19 cellular contexts compared by ENCODE assay signal in the genomic region with DNA sequence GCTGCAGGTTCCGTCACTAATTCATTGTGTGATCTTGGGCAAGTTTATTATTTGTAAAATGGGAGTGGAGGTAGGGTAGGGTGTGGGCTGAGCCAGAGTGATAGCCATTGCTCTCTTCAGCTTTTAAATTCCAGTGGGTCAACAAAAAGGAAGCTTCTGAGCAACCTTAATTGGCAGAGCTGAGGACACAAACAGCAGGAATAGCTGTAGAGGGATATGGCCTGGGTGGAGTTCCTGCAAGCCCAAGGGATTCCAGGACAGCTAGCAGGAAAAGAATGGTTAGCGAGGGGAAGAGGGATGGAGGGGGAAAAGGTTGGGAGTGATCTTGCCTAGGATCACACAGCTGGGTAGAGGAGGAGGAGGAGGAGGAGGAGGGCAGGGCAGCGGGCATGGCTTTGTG. TPM values are rescaled to one million over a fixed set of nuclear protein-coding genes. Genes with fewer than 3 reads are reported as not detected.
DNase-seq lines count a peak whose midpoint lies in the region; ATAC-seq and TF ChIP-seq lines count a peak whose summit lies in the region.
"Had no signal": no experiment of that assay in that cellular context is flagged by ENCODE, and none has a peak within 500 bp of the region (broad histone marks: within the 10 kb centered on the region; RNA-seq: fewer than 3 reads in every experiment).

No MANE protein-coding gene starts in this region.

- H3K4me3 Mint-ChIP-seq in GM23338 = no peak overlapping the region
- H3K4me3 Mint-ChIP-seq: CD14-positive monocyte had no signal

- peaks cover 2% of the 10 kb centered on the region; the same call in 1 of the 3 replicates for H3K4me1 Mint-ChIP-seq in GM23338
- H3K4me1 Mint-ChIP-seq: CD14-positive monocyte had no signal

- H3K4me1 ChIP-seq in GM23338 (ENCODE audit: insufficient read depth) = no peaks in the 10 kb centered on the region
- H3K4me1 ChIP-seq in PC-9 (replicated peaks; ENCODE audit: insufficient read depth) = peaks cover 42% of the 10 kb centered on the region
- H3K4me1 ChIP-seq in Karpas-422 (ENCODE audit: low read length) = no peaks in the 10 kb centered on the region

- H3K9me2 ChIP-seq in GM23338 (ENCODE audit: insufficient read depth) (0 out of 2 replicates have a peak, but pooled peaks cover 3% of the 10 kb centered on the region), PC-9 (ENCODE audit: insufficient read depth) (no peaks in the 10 kb centered on the region), Karpas-422 (replicated peaks; ENCODE audit: insufficient read depth, low read length) (no peaks in the 10 kb centered on the region)
- H3K9me2 ChIP-seq: SK-N-SH had no signal

- H3F3A ChIP-seq in GM23338 (replicated peaks; ENCODE audit: low read depth) (no peaks in the 10 kb centered on the region), PC-9 (ENCODE audit: insufficient read depth, low read depth) (peaks cover 9% of the 10 kb centered on the region; the same call in 1 of the 2 replicates)

- H3K36me3 Mint-ChIP-seq in GM23338 (ENCODE audit: low read depth) = no peaks in the 10 kb centered on the region
- H3K36me3 Mint-ChIP-seq: CD14-positive monocyte had no signal

- BruUV-seq in PC-9 (replicated peaks; lab: Mats Ljungman, UMichigan) = no TSS peak

- intact Hi-C loops in PC-9 (cut with micrococcal nuclease; ENCODE audit: unreplicated experiment) = no loop called here
- intact Hi-C loops in left colon (cut with DNase I, micrococcal nuclease) = loop anchor here in 1 of 2 donors (10.0 kb wide), 1 partner anchor 190 kb away; no protein-coding TSS in a partner anchor

- H3K4me3 ChIP-seq in GM23338 = no peak overlapping the region
- H3K4me3 ChIP-seq in PC-9 = no peak overlapping the region
- H3K4me3 ChIP-seq in Karpas-422 (ENCODE audit: low read length) = no peak overlapping the region

- no peaks in the 10 kb centered on the region for H3K36me3 ChIP-seq in GM23338 (ENCODE audit: insufficient read depth)
- H3K36me3 ChIP-seq in PC-9 (ENCODE audit: low read depth) = no peaks in the 10 kb centered on the region
- H3K36me3 ChIP-seq in Karpas-422 (ENCODE audit: insufficient read depth, low read length) = no peaks in the 10 kb centered on the region

- H3K9ac ChIP-seq in Karpas-422 (ENCODE audit: low read length) = no peak overlapping the region
- H3K9ac ChIP-seq: SK-N-SH had no signal

- no peak overlapping the region for H3K27ac Mint-ChIP-seq in GM23338
- H3K27ac Mint-ChIP-seq: CD14-positive monocyte had no signal

- 0 out of 2 replicates have a peak overlapping the region, but pooled peaks have one; percentile 38 for H2AFZ ChIP-seq in GM23338
- no peak overlapping the region for H2AFZ ChIP-seq in PC-9
- no peak overlapping the region for H2AFZ ChIP-seq in Karpas-422 (ENCODE audit: low read length)

- POLR2A ChIA-PET in PC-9 (lab: Charles Lee; ENCODE audit: unreplicated experiment) = interaction anchor here (0.8 kb wide), 1 partner anchor 1729 kb away, joined by 3 read pairs; no protein-coding TSS in a partner anchor

- no peaks in the 10 kb centered on the region for H3K9me3 ChIP-seq in PC-9 (ENCODE audit: insufficient read depth, low read depth)
- H3K9me3 ChIP-seq in Karpas-422 (ENCODE audit: low read length) = no peaks in the 10 kb centered on the region
- H3K9me3 ChIP-seq: SK-N-SH had no signal

- H3K27me3 Mint-ChIP-seq in GM23338 (ENCODE audit: insufficient read depth, low read depth, poor library complexity) = peaks cover 2% of the 10 kb centered on the region

- CTCF ChIA-PET in PC-9 (lab: Charles Lee) = interaction anchor here (0.6 to 1.6 kb wide), 3 partner anchors 9 to 576 kb away, joined by 3 to 5 read pairs (median 3); no protein-coding TSS in a partner anchor

- no peaks in the 10 kb centered on the region for H3K27me3 ChIP-seq in GM23338 (ENCODE audit: insufficient read depth)
- H3K27me3 ChIP-seq in PC-9 (ENCODE audit: insufficient read depth, low read depth) = no peaks in the 10 kb centered on the region
- no peaks in the 10 kb centered on the region for H3K27me3 ChIP-seq in Karpas-422 (ENCODE audit: low read length)

- H3K79me2 ChIP-seq in GM23338 (replicated peaks; ENCODE audit: insufficient read depth) = no peaks in the 10 kb centered on the region
- H3K79me2 ChIP-seq in PC-9 (ENCODE audit: low read depth) = no peaks in the 10 kb centered on the region
- no peaks in the 10 kb centered on the region for H3K79me2 ChIP-seq in Karpas-422 (ENCODE audit: low read length)

- H3K9me3 Mint-ChIP-seq in GM23338 = no peaks in the 10 kb centered on the region

- H3K27ac ChIP-seq in GM23338 (ENCODE audit: low read depth) (no peak overlapping the region), PC-9 (no peak overlapping the region), Karpas-422 (ENCODE audit: low read length) (no peak overlapping the region)

- DNase-seq in GM23338 (ENCODE audit: low spot score) = peak; percentile 12
- DNase-seq in PC-9 = no peak
- DNase-seq in left colon = no peak
- DNase-seq in NCI-H1694 (lab: John Stamatoyannopoulos, UW) = no peak
- no peak for DNase-seq in globus pallidus (ENCODE audit: low spot score)
- no peak for DNase-seq in Karpas-422
- DNase-seq: ACHN, AML-193, DMS79 treated with DMSO at 0.1 percent for 48 hours, HCEC 1CT, NCI-H187 treated with DMSO at 0.1 percent for 48 hours, NCI-H2227 treated with DMSO at 0.1 percent for 48 hours, NCI-H526 treated with DMSO at 0.1 percent for 48 hours, SHP77 treated with DMSO at 0.1 percent for 48 hours, SK-N-SH, T-helper 1 cell had no signal

- H4K20me1 ChIP-seq in GM23338 (replicated peaks; ENCODE audit: insufficient read depth) (no peaks in the 10 kb centered on the region), PC-9 (ENCODE audit: insufficient read depth) (no peaks in the 10 kb centered on the region), Karpas-422 (ENCODE audit: insufficient read depth, low read depth, low read length) (no peaks in the 10 kb centered on the region; the same call in 1 of the 2 replicates)

- H3K4me2 ChIP-seq in GM23338 = no peak overlapping the region
- H3K4me2 ChIP-seq in PC-9 = peak overlapping the region; percentile 49
- H3K4me2 ChIP-seq in Karpas-422 (ENCODE audit: low read depth, low read length, poor library complexity, severe bottlenecking) = no peak overlapping the region
- H3K4me2 ChIP-seq: SK-N-SH had no signal

- no peak for ATAC-seq in GM23338
- ATAC-seq in left colon = peak; percentile 94
- no peak for ATAC-seq in HG02588 (IDR thresholded peaks at IDR 0.05; ENCODE audit: unreplicated experiment)

- no peak for TF ChIP-seq CTCF in GM23338 (conservative IDR thresholded peaks at IDR 0.05; ENCODE audit: low read depth in 2 of 2)
- TF ChIP-seq CTCF in PC-9 (conservative IDR thresholded peaks at IDR 0.05) = no peak

TF ChIP-seq in GM23338, 12 proteins besides CTCF, POLR2A, EP300 and RAD21 (continues in another document):
- TF ChIP-seq NANOG (IDR thresholded peaks at IDR 0.05; ENCODE audit: borderline replicate concordance) (no peak), JUNB (IDR thresholded peaks at IDR 0.05; ENCODE audit: unreplicated experiment) (no peak)

RNA-seq across cellular contexts. Expression of gene CCK, which starts 11.4 kb away (rescaled TPM):
- total RNA-seq in GM23338 (2014; rRNA removed; shearing (Covaris generic)) = 1.0 and 4.2 TPM in 2 replicates
- 3.1 and 3.3 TPM in 2 replicates for polyA plus RNA-seq in GM23338 (2016; fragmentation: Nextera tagmentation; extraction: Ambion mirVana)
- total RNA-seq in PC-9 (2021) (2.1 and 2.7 TPM in 2 replicates), left colon (not detected)
- total RNA-seq in Karpas-422 (2014; rRNA removed; shearing (Covaris generic); ENCODE audit: low replicate concordance) = not detected in 2 replicates
- total RNA-seq: G401 had no signal
- polyA plus RNA-seq: CD14-positive monocyte, SK-N-SH had no signal
